In the genomic region with DNA sequence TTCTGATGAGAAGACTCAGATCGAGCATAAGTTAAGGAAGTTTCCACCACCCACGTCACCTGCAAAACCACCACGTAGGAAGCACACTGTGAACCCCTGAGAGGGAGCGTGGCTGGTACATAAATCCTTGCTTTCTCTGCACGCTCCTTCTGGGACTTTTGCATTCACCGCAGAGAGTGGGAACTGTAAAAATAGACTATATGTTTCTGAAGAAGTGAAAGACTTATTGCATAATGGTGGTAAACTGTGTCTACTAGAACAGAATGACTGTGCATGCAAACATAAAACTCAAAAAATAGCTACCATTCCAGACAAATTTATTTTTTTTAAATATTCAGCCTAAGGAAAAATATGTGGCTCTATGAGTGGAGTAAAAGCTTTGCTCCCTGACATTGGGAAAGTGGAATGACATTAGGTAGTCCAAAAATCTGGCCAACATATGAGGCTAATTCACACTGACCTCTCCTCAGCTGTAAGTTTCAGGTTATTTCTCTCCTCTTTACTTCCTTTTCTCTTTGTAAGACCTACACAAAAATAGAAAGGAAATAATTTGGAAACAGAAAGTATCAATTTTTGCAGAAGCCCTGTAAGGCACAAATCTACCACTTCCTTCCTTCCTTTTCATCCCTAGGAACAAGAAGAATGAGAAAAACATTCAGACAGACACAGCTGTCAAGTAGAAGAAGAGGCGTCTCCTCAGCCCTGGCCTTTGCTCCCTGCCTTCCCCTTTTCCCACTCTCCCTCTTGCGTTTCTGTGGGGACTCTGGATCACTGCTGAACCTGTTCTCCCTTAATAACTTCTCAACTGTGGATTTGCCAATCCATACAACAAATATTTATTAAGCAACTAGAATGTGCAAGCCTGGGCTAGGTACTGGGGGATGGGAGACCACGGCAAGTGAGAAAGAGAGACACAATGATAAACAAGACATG, we compare ENCODE assay signal across 8 cellular contexts.
DNase-seq lines count a peak whose midpoint lies in the region; ATAC-seq and TF ChIP-seq lines count a peak whose summit lies in the region.

No MANE protein-coding gene starts in this region.

- intact Hi-C loops in left cardiac atrium (cut with DNase I) (no loop called here), stomach (cut with DNase I; ENCODE audit: low total_unique reads) (no loop called here), ovary (cut with DNase I) (no loop called here)

- H3K36me3 ChIP-seq in stomach (no peaks in the 10 kb centered on the region), ovary (no peaks in the 10 kb centered on the region)

- H3K4me1 ChIP-seq in stomach: peaks cover 0 to 9% (median 4%) of the 10 kb centered on the region in 4 donors
- H3K4me1 ChIP-seq in ovary (ENCODE audit: insufficient read depth): no peaks in the 10 kb centered on the region

- H3K9me3 ChIP-seq in stomach (peaks cover 0 to 8% (median 0%) of the 10 kb centered on the region in 4 donors), ovary (no peaks in the 10 kb centered on the region)

- no peak for TF ChIP-seq CTCF in stomach (IDR thresholded peaks at IDR 0.05)
- no peak for TF ChIP-seq CTCF in ovary (IDR thresholded peaks at IDR 0.05)

- H3K27ac ChIP-seq in stomach (peak overlapping the region in 3 of 5 donors; percentile 4 to 73 (median 36)), ovary (no peak overlapping the region)

- TF ChIP-seq EP300 in stomach (IDR thresholded peaks at IDR 0.05) (no peak), ovary (IDR thresholded peaks at IDR 0.05) (no peak)

- H3K4me3 ChIP-seq in stomach (no peak overlapping the region), ovary (no peak overlapping the region)

- ATAC-seq in GM18907 (IDR thresholded peaks at IDR 0.05; ENCODE audit: unreplicated experiment): peak; percentile 84
- ATAC-seq in HG03025 (IDR thresholded peaks at IDR 0.05; ENCODE audit: low FRiP score, unreplicated experiment): peak; percentile 75
- ATAC-seq in left cardiac atrium: peak; percentile 38 to 65

- H3K27me3 ChIP-seq in stomach (no peaks in the 10 kb centered on the region), ovary (no peaks in the 10 kb centered on the region)

- no peak for TF ChIP-seq POLR2A in stomach (IDR thresholded peaks at IDR 0.05)
- no peak for TF ChIP-seq POLR2A in ovary (IDR thresholded peaks at IDR 0.05)

- DNase-seq in activated CD4-positive, CD25-positive, alpha-beta regulatory T cell treated with anti-CD3 and anti-CD28 coated beads, Interleukin-2, amount 50 U/mL, for 72 hours: peak; percentile 41
- DNase-seq in left cardiac atrium (no peak), stomach (no peak), ovary (no peak), NCI-H1417 treated with DMSO at 0.1 percent for 48 hours (lab: John Stamatoyannopoulos, UW) (no peak), SW 1271 (lab: John Stamatoyannopoulos, UW) (no peak)

- WGBS in stomach, 5 donors: 57 to 63% (median 61%) methylated on average over 9 of the region's 9 CpGs
- 76 to 82% (median 77%) methylated on average over 9 of the region's 9 CpGs for WGBS in ovary, 3 donors

Comparison
In these comparisons a context has a peak if more than half of its experiments do, and no peak if none do; other contexts are left out.
1. H3K27ac ChIP-seq: peak in stomach (3 of 5); none in ovary (0 of 2).
2. Peak in every context shown above with its lines, with median percentiles within 50 percentile points of each other: ATAC-seq.